Comparison of ENCODE assay signal across 8 cellular contexts in genomic region chr3:117526485-117527079, GRCh38.
DNase-seq lines count a peak whose midpoint lies in the region; ATAC-seq and TF ChIP-seq lines count a peak whose summit lies in the region.

No MANE protein-coding gene starts in this region.

- DNase-seq in G401 (ENCODE audit: low spot score) (peak; percentile 11), SK-N-MC (ENCODE audit: low read depth, low spot score) (peak; percentile 20), globus pallidus (ENCODE audit: low spot score) (peak; percentile 74), thoracic aorta (ENCODE audit: low spot score) (no peak), lower leg skin (ENCODE audit: low spot score in 2 of 2) (no peak), NCI-H526 treated with DMSO at 0.1 percent for 48 hours (lab: John Stamatoyannopoulos, UW) (no peak), OCI-M2 (lab: John Stamatoyannopoulos, UW; ENCODE audit: unreplicated experiment) (no peak)

- ATAC-seq in HG02759 (IDR thresholded peaks at IDR 0.05; ENCODE audit: unreplicated experiment) (peak; percentile 63), thoracic aorta (ENCODE audit: insufficient number of reproducible peaks, low FRiP score, low read depth) (no peak)

- WGBS in lower leg skin, 2 donors: 57 to 62% methylated on average over 3 of the region's 3 CpGs

- H3K4me3 ChIP-seq in SK-N-MC (no peak overlapping the region), thoracic aorta (no peak overlapping the region), lower leg skin (ENCODE audit: low read depth, poor library complexity, severe bottlenecking) (no peak overlapping the region)

- TF ChIP-seq POLR2A in lower leg skin (IDR thresholded peaks at IDR 0.05): no peak

- peak; percentile 67 for TF ChIP-seq CTCF in thoracic aorta (IDR thresholded peaks at IDR 0.05)
- TF ChIP-seq CTCF in lower leg skin (IDR thresholded peaks at IDR 0.05): no peak

- H3K9ac ChIP-seq in SK-N-MC (ENCODE audit: insufficient read length): no peak overlapping the region

- in situ Hi-C loops in G401 (cut with HindIII; ENCODE audit: low sequenced_read_pairs): no loop called here

- no peaks in the 10 kb centered on the region for H3K4me1 ChIP-seq in thoracic aorta (ENCODE audit: control insufficient read depth in 1 of 2, low read depth in 2 of 2)

- H3K36me3 ChIP-seq in SK-N-MC (ENCODE audit: insufficient read depth, low read length) (no peaks in the 10 kb centered on the region), thoracic aorta (no peaks in the 10 kb centered on the region)

- no peaks in the 10 kb centered on the region for H3K9me3 ChIP-seq in SK-N-MC (ENCODE audit: low read depth, low read length)
- H3K9me3 ChIP-seq in thoracic aorta: no peaks in the 10 kb centered on the region

- H3K27ac ChIP-seq in SK-N-MC (no peak overlapping the region), thoracic aorta (no peak overlapping the region)

- no peaks in the 10 kb centered on the region for H3K27me3 ChIP-seq in thoracic aorta (replicated peaks; ENCODE audit: insufficient read depth)

- intact Hi-C loops in lower leg skin (cut with DNase I; ENCODE audit: low total_unique reads): no loop called here

Comparison
In these comparisons a context has a peak if more than half of its experiments do, and no peak if none do; other contexts are left out.
1. DNase-seq: peak in G401 (single experiment), SK-N-MC (single experiment) and globus pallidus (single experiment); none in thoracic aorta (single experiment), lower leg skin (0 of 2), NCI-H526 treated with DMSO at 0.1 percent for 48 hours (single experiment) and OCI-M2 (single experiment).